ENCODE assay signal across 9 cellular contexts in the genomic region with DNA sequence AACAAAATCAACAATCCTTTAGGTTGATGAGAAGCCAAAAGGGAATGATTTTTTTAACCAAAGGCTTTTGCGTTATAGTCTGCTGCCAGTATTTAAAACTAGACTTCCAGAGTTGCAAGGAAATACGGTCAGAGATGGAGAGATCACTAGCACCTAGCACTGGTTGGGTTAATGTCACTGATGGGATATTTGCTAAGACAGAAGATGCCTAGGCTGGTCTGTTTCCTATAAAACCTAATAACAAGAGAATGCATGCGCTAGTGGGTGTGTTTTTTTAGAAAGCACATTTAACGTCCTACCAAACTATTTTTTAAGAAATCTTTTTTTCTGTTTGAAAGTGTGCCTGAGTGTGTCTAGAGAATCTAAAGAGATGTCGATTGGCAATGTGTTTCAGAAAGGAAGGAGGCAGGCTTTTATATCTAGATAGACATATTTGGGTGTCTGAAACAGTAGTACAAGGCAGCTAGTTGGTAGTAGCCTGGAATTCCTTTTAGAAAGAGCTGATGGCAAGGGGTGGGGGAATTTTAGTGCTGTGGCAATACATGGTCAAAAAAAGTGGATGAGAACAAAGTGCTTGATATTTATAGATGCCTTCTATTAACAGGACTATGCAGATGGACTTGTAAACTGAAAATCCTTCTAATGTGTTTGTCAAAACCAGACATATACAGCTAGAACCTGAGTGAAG. TPM values are rescaled to one million over a fixed set of nuclear protein-coding genes. Genes with fewer than 3 reads are reported as not detected.
DNase-seq lines count a peak whose midpoint lies in the region; ATAC-seq, FAIRE-seq and TF ChIP-seq lines count a peak whose summit lies in the region.
"Had no signal": no experiment of that assay in that cellular context is flagged by ENCODE, and none has a peak within 500 bp of the region (broad histone marks: within the 10 kb centered on the region; RNA-seq: fewer than 3 reads in every experiment).

No MANE protein-coding gene starts in this region.

- H3K27ac ChIP-seq in lower lobe of right lung (peak overlapping the region; percentile 84), thymus (ENCODE audit: low read depth) (peak overlapping the region; percentile 11)

- H3K36me3 Mint-ChIP-seq in activated T-cell treated with anti-CD3 and anti-CD28 coated beads, Interleukin-2, amount 50 U/mL, for 24 hours (ENCODE audit: low read depth): no peaks in the 10 kb centered on the region

- H3K4me3 ChIP-seq in LNCaP clone FGC (ENCODE audit: low read depth, low read length): peak overlapping the region; percentile 57
- H3K4me3 ChIP-seq in endocrine pancreas (ENCODE audit: control insufficient read depth, insufficient read depth, low read length): peak overlapping the region; percentile 48
- peak overlapping the region; percentile 59 for H3K4me3 ChIP-seq in lower lobe of right lung
- no peak overlapping the region for H3K4me3 ChIP-seq in thymus (ENCODE audit: low read length)

- H3K4me1 ChIP-seq in endocrine pancreas (ENCODE audit: control insufficient read depth, insufficient read depth, low read length): no peaks in the 10 kb centered on the region
- peaks cover 9% of the 10 kb centered on the region for H3K4me1 ChIP-seq in lower lobe of right lung
- no peaks in the 10 kb centered on the region for H3K4me1 ChIP-seq in thymus (ENCODE audit: control insufficient read depth, insufficient read depth, low read length)

- H3K36me3 ChIP-seq in endocrine pancreas (ENCODE audit: control insufficient read depth, insufficient read depth, low read length) (no peaks in the 10 kb centered on the region), lower lobe of right lung (no peaks in the 10 kb centered on the region), thymus (ENCODE audit: control insufficient read depth, insufficient read depth) (no peaks in the 10 kb centered on the region)

- ATAC-seq in lower lobe of right lung (peak in 1 of 2 donors; percentile 27), HG03521 (IDR thresholded peaks at IDR 0.05; ENCODE audit: unreplicated experiment) (no peak), HG02759 (IDR thresholded peaks at IDR 0.05; ENCODE audit: unreplicated experiment) (no peak)

- peaks cover 20% of the 10 kb centered on the region for H3K27me3 Mint-ChIP-seq in activated T-cell treated with anti-CD3 and anti-CD28 coated beads, Interleukin-2, amount 50 U/mL, for 24 hours

- H3K4me3 Mint-ChIP-seq in activated T-cell treated with anti-CD3 and anti-CD28 coated beads, Interleukin-2, amount 50 U/mL, for 24 hours: no peak overlapping the region

- peaks cover 2% of the 10 kb centered on the region for H3K4me1 Mint-ChIP-seq in activated T-cell treated with anti-CD3 and anti-CD28 coated beads, Interleukin-2, amount 50 U/mL, for 24 hours (ENCODE audit: low read depth)

- no peaks in the 10 kb centered on the region for H3K27me3 ChIP-seq in endocrine pancreas (ENCODE audit: control insufficient read depth, insufficient read depth, low read length)
- no peaks in the 10 kb centered on the region for H3K27me3 ChIP-seq in lower lobe of right lung (ENCODE audit: low read depth)
- H3K27me3 ChIP-seq in thymus (ENCODE audit: control insufficient read depth, insufficient read depth): no peaks in the 10 kb centered on the region

- DNase-seq in LNCaP clone FGC (ENCODE audit: low read depth) (no peak), lower lobe of right lung (no peak), H54 (ENCODE audit: insufficient read length, low spot score) (no peak)
- DNase-seq in activated T-cell treated with anti-CD3 and anti-CD28 coated beads, Interleukin-2, amount 50 U/mL, for 24 hours: no peak

- H3K9me3 ChIP-seq in endocrine pancreas (ENCODE audit: control insufficient read depth, low read length) (no peaks in the 10 kb centered on the region), lower lobe of right lung (no peaks in the 10 kb centered on the region), thymus (ENCODE audit: control insufficient read depth) (no peaks in the 10 kb centered on the region)

- TF ChIP-seq CTCF in LNCaP clone FGC (IDR thresholded peaks at IDR 0.05; ENCODE audit: control insufficient read depth, extremely low read depth, insufficient read depth) (no peak), lower lobe of right lung (IDR thresholded peaks at IDR 0.05) (no peak)

- FAIRE-seq in H54 (lab: Jason Lieb, UNC): no peak
- FAIRE-seq: colon had no signal

- TF ChIP-seq POLR2A in H54 (IDR thresholded peaks at IDR 0.05; ENCODE audit: low read depth, low read length): no peak

- H3K27ac Mint-ChIP-seq in activated T-cell treated with anti-CD3 and anti-CD28 coated beads, Interleukin-2, amount 50 U/mL, for 24 hours: no peak overlapping the region

- WGBS in thymus: 89% methylated on average over 5 of the region's 5 CpGs

- intact Hi-C loops in lower lobe of right lung (cut with DNase I): no loop called here

- H3K9ac ChIP-seq in endocrine pancreas (ENCODE audit: control insufficient read depth, insufficient read depth, low read length): no peak overlapping the region

- H3K9me3 Mint-ChIP-seq in activated T-cell treated with anti-CD3 and anti-CD28 coated beads, Interleukin-2, amount 50 U/mL, for 24 hours: no peaks in the 10 kb centered on the region

RNA-seq across cellular contexts. Expression of a gene that starts 0.9 kb away (rescaled TPM):
- 140 TPM for total RNA-seq in lower lobe of right lung
- polyA plus RNA-seq in thymus: 78.9 TPM
